Comparison of ENCODE assay signal across 28 cellular contexts in the genomic region with DNA sequence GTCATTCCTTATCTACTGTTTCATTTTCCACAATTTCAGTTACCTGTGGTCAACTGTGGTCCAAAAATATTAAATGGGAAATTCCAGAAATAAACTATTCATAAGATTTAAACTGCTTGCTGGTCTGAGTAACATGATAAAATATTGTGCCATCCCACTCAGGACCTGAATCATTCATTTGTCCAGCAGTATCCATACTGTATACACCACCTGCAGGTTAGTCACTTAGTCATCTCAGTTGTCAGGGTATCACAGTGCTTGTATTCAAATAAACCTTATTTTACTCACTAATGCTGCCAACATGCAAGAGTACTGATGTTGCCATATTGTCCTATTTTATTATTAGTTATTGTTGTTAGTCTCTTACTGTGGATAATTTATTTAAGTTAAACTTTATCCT.
A peak's percentile ranks its signal among the peaks of the same experiment; 100 is the strongest.
DNase-seq lines count a peak whose midpoint lies in the region; ATAC-seq and TF ChIP-seq lines count a peak whose summit lies in the region.
"Had no signal": no experiment of that assay in that cellular context is flagged by ENCODE, and none has a peak within 500 bp of the region (broad histone marks: within the 10 kb centered on the region; RNA-seq: fewer than 3 reads in every experiment).

No MANE protein-coding gene starts in this region.

- ATAC-seq in GM18868 (IDR thresholded peaks at IDR 0.05; ENCODE audit: unreplicated experiment) (peak; percentile 48), RWPE2 (ENCODE audit: low read depth) (peak; percentile 73; the same call in 2 of the 3 replicates), left lobe of liver (no peak), GM19452 (IDR thresholded peaks at IDR 0.05; ENCODE audit: unreplicated experiment) (no peak), GM18858 (IDR thresholded peaks at IDR 0.05; ENCODE audit: unreplicated experiment) (no peak)
- ATAC-seq: GM23338, HCT116, K562 had no signal

- no peaks in the 10 kb centered on the region for H3K36me3 ChIP-seq in RWPE2 (ENCODE audit: low read depth)
- H3K36me3 ChIP-seq in HAP-1 (replicated peaks): no peaks in the 10 kb centered on the region
- H3K36me3 ChIP-seq: MG63 had no signal

- H3K9me3 ChIP-seq in RWPE2 (ENCODE audit: severe bottlenecking): no peaks in the 10 kb centered on the region
- no peaks in the 10 kb centered on the region for H3K9me3 ChIP-seq in HAP-1
- H3K9me3 ChIP-seq: Caco-2, MG63 had no signal

- H3K4me1 ChIP-seq in RWPE2 (ENCODE audit: insufficient read depth, poor library complexity, severe bottlenecking) (no peaks in the 10 kb centered on the region), HAP-1 (no peaks in the 10 kb centered on the region)
- H3K4me1 ChIP-seq: Caco-2 had no signal

- in situ Hi-C loops in HAP-1 (cut with MboI; ENCODE audit: low sequenced_read_pairs): loop anchor here (10.0 kb wide), 1 partner anchor 210 kb away; no protein-coding TSS in a partner anchor

- no peak overlapping the region for H3K27ac ChIP-seq in RWPE2 (ENCODE audit: poor library complexity, severe bottlenecking)
- H3K27ac ChIP-seq in epithelial cell of prostate: no peak overlapping the region
- H3K27ac ChIP-seq: PC-9, SK-N-MC had no signal

- peak; percentile 48 for DNase-seq in M059J (ENCODE audit: low read depth)
- DNase-seq in RWPE2 (ENCODE audit: low spot score): no peak
- peak; percentile 26 for DNase-seq in epithelial cell of prostate (ENCODE audit: low read depth, low spot score)
- no peak for DNase-seq in left lobe of liver (ENCODE audit: low spot score)
- no peak for DNase-seq in HAP-1 (ENCODE audit: low spot score in 2 of 2)
- DNase-seq: C1 segment of cervical spinal cord; Caco-2; CD4-positive, alpha-beta memory T cell; DMS 273 treated with DMSO at 0.1 percent for 48 hours; DND-41; Kasumi-1; MG63; NCI-H1105 treated with DMSO at 0.1 percent for 48 hours; NCI-H2029; NCI-H446 treated with DMSO at 0.1 percent for 48 hours; NCI-H526; NCI-H82; NK-92 treated with Interleukin-12 subunit alpha and Interleukin-12 subunit beta, amount 100 ng/mL, for 24 hours; PC-9; SIG-M5; SW 1271 had no signal

- no peak for TF ChIP-seq CTCF in RWPE2 (IDR thresholded peaks at IDR 0.05; ENCODE audit: poor library complexity, severe bottlenecking)

- H3K27me3 ChIP-seq in RWPE2 (ENCODE audit: insufficient read depth, poor library complexity, severe bottlenecking) (peaks cover 6% of the 10 kb centered on the region), HAP-1 (ENCODE audit: low read depth) (no peaks in the 10 kb centered on the region)
- H3K27me3 ChIP-seq: MG63 had no signal

- H3K4me3 ChIP-seq in RWPE2 (ENCODE audit: severe bottlenecking): no peak overlapping the region
- no peak overlapping the region for H3K4me3 ChIP-seq in HAP-1
- H3K4me3 ChIP-seq: GM23338, K562, MG63, PC-9, SK-N-MC had no signal

Comparison
In these comparisons a context has a peak if more than half of its experiments do, and no peak if none do; other contexts are left out.
1. ATAC-seq: peak in GM18868 (single experiment) and RWPE2 (single experiment); none in left lobe of liver (single experiment), GM19452 (single experiment) and GM18858 (single experiment).
2. DNase-seq: peak in M059J (single experiment) and epithelial cell of prostate (single experiment); none in RWPE2 (single experiment), left lobe of liver (single experiment) and HAP-1 (0 of 2).